In genomic region chr16:66408181-66409048, GRCh38 we compare ENCODE assay signal across 8 cellular contexts. TPM values are rescaled to one million over a fixed set of nuclear protein-coding genes. Genes with fewer than 3 reads are reported as not detected.
DNase-seq lines count a peak whose midpoint lies in the region; ATAC-seq and TF ChIP-seq lines count a peak whose summit lies in the region.

No MANE protein-coding gene starts in this region.

- H3K4me3 Mint-ChIP-seq in CD4-positive, alpha-beta memory T cell, result peak overlapping the region; percentile 88 to 98 (median 92)
- H3K4me3 Mint-ChIP-seq in activated CD8-positive, alpha-beta memory T cell treated with anti-CD3 and anti-CD28 coated beads, Interleukin-2, amount 10 ng/mL, durations not matched to agents 7 days and 5 days, result peak overlapping the region; percentile 66

- CTCF ChIA-PET in CD4-positive, alpha-beta memory T cell (lab: Charles Lee; ENCODE audit: partially characterized antibody), result interaction anchor here (0.8 to 8.1 kb wide), 15 partner anchors 10 to 459 kb away, joined by 3 to 83 read pairs (median 7); partner anchors contain the start of genes CMTM3 and NAE1
- CTCF ChIA-PET in activated CD8-positive, alpha-beta memory T cell treated with anti-CD3 and anti-CD28 coated beads, Interleukin-2, amount 10 ng/mL, durations not matched to agents 7 days and 5 days (lab: Charles Lee), result interaction anchor here (0.6 to 8.7 kb wide), 14 partner anchors 54 to 464 kb away, joined by 3 to 209 read pairs (median 6); partner anchors contain the start of genes CKLF and DYNC1LI2

- peak overlapping the region; percentile 8 to 46 for H3K4me3 ChIP-seq in CD4-positive, alpha-beta memory T cell (ENCODE audit: low read length in 2 of 2)
- no peak overlapping the region for H3K4me3 ChIP-seq in Karpas-422 (ENCODE audit: low read length)
- no peak overlapping the region for H3K4me3 ChIP-seq in uterus

- no peak overlapping the region for H2AFZ ChIP-seq in Karpas-422 (ENCODE audit: low read length)

- peak overlapping the region; percentile 76 to 98 (median 94) for H3K27ac Mint-ChIP-seq in CD4-positive, alpha-beta memory T cell
- peak overlapping the region; percentile 85 for H3K27ac Mint-ChIP-seq in activated CD8-positive, alpha-beta memory T cell treated with anti-CD3 and anti-CD28 coated beads, Interleukin-2, amount 10 ng/mL, durations not matched to agents 7 days and 5 days

- no peak for TF ChIP-seq CTCF in uterus (IDR thresholded peaks at IDR 0.05)

- peak overlapping the region; percentile 43 for H3K27ac ChIP-seq in CD4-positive, alpha-beta memory T cell (ENCODE audit: low read depth, low read length)
- H3K27ac ChIP-seq in Karpas-422 (ENCODE audit: low read length) (no peak overlapping the region), uterus (no peak overlapping the region)

- no peaks in the 10 kb centered on the region for H3K79me2 ChIP-seq in Karpas-422 (ENCODE audit: low read length)

- H3K4me1 ChIP-seq in CD4-positive, alpha-beta memory T cell (ENCODE audit: insufficient read depth, low read length), result peaks cover 32% of the 10 kb centered on the region
- H3K4me1 ChIP-seq in Karpas-422 (ENCODE audit: low read length) (peaks cover 3% of the 10 kb centered on the region; the same call in 1 of the 2 replicates), uterus (peaks cover 0 to 5% of the 10 kb centered on the region in 2 donors)

- no peak overlapping the region for H3K4me2 ChIP-seq in Karpas-422 (ENCODE audit: low read depth, low read length, poor library complexity, severe bottlenecking)

- peaks cover 20 to 26% of the 10 kb centered on the region in 2 donors for H3K36me3 Mint-ChIP-seq in CD4-positive, alpha-beta memory T cell
- H3K36me3 Mint-ChIP-seq in activated CD8-positive, alpha-beta memory T cell treated with anti-CD3 and anti-CD28 coated beads, Interleukin-2, amount 10 ng/mL, durations not matched to agents 7 days and 5 days, result peaks cover 8% of the 10 kb centered on the region

- H4K20me1 ChIP-seq in Karpas-422 (ENCODE audit: insufficient read depth, low read depth, low read length), result no peaks in the 10 kb centered on the region

- H3K9me3 Mint-ChIP-seq in CD4-positive, alpha-beta memory T cell, result peaks cover 0 to 14% (median 4%) of the 10 kb centered on the region in 8 donors
- H3K9me3 Mint-ChIP-seq in activated CD8-positive, alpha-beta memory T cell treated with anti-CD3 and anti-CD28 coated beads, Interleukin-2, amount 10 ng/mL, durations not matched to agents 7 days and 5 days (ENCODE audit: low read depth), result peaks cover 5% of the 10 kb centered on the region

- no peaks in the 10 kb centered on the region for H3K9me2 ChIP-seq in Karpas-422 (replicated peaks; ENCODE audit: insufficient read depth, low read length)

- POLR2A ChIA-PET in CD4-positive, alpha-beta memory T cell (lab: Charles Lee; ENCODE audit: partially characterized antibody), result interaction anchor here (0.5 to 5.1 kb wide), 13 partner anchors 19 to 472 kb away, joined by 3 to 40 read pairs (median 4); partner anchors contain the start of genes CKLF, CMTM3, DYNC1LI2 and PDP2

- peaks cover 4% of the 10 kb centered on the region for H3K36me3 ChIP-seq in CD4-positive, alpha-beta memory T cell (ENCODE audit: insufficient read depth, low read length)
- H3K36me3 ChIP-seq in Karpas-422 (ENCODE audit: insufficient read depth, low read length) (no peaks in the 10 kb centered on the region), uterus (no peaks in the 10 kb centered on the region)

- TF ChIP-seq POLR2A in uterus (IDR thresholded peaks at IDR 0.05), result no peak

- no peaks in the 10 kb centered on the region for H3K27me3 ChIP-seq in CD4-positive, alpha-beta memory T cell (ENCODE audit: insufficient read depth, low read length)
- H3K27me3 ChIP-seq in Karpas-422 (ENCODE audit: low read length) (0 out of 2 replicates have a peak, but pooled peaks cover 2% of the 10 kb centered on the region), uterus (peaks cover 0 to 5% of the 10 kb centered on the region in 2 donors)

- peaks cover 6% of the 10 kb centered on the region in 2 donors for H3K27me3 Mint-ChIP-seq in CD4-positive, alpha-beta memory T cell
- peaks cover 14% of the 10 kb centered on the region for H3K27me3 Mint-ChIP-seq in activated CD8-positive, alpha-beta memory T cell treated with anti-CD3 and anti-CD28 coated beads, Interleukin-2, amount 10 ng/mL, durations not matched to agents 7 days and 5 days

- ATAC-seq in activated CD8-positive, alpha-beta memory T cell treated with anti-CD3 and anti-CD28 coated beads, Interleukin-2, amount 10 ng/mL, durations not matched to agents 7 days and 5 days, result peak; percentile 25
- ATAC-seq in sciatic nerve (peak; percentile 30), HG03342 (IDR thresholded peaks at IDR 0.05; ENCODE audit: unreplicated experiment) (no peak)

- H3K9me3 ChIP-seq in CD4-positive, alpha-beta memory T cell (ENCODE audit: control insufficient read depth in 1 of 2, low read length in 2 of 2), result no peaks in the 10 kb centered on the region
- H3K9me3 ChIP-seq in Karpas-422 (ENCODE audit: low read length), result no peaks in the 10 kb centered on the region
- H3K9me3 ChIP-seq in uterus, result no peaks in the 10 kb centered on the region

- H3K9ac ChIP-seq in Karpas-422 (ENCODE audit: low read length), result no peak overlapping the region

- DNase-seq in CD4-positive, alpha-beta memory T cell, result peak; percentile 44 to 59 (median 56)
- DNase-seq in Karpas-422 (peak; percentile 43), foreskin melanocyte (peak; percentile 81), sciatic nerve (ENCODE audit: low spot score) (no peak), middle frontal gyrus (ENCODE audit: extremely low spot score, low spot score) (no peak), uterus (no peak)
- DNase-seq in activated CD8-positive, alpha-beta memory T cell treated with anti-CD3 and anti-CD28 coated beads, Interleukin-2, amount 10 ng/mL, durations not matched to agents 7 days and 5 days, result peak; percentile 40

- peaks cover 17 to 37% (median 28%) of the 10 kb centered on the region in 4 donors for H3K4me1 Mint-ChIP-seq in CD4-positive, alpha-beta memory T cell
- H3K4me1 Mint-ChIP-seq in activated CD8-positive, alpha-beta memory T cell treated with anti-CD3 and anti-CD28 coated beads, Interleukin-2, amount 10 ng/mL, durations not matched to agents 7 days and 5 days, result peaks cover 23% of the 10 kb centered on the region

- intact Hi-C loops in CD4-positive, alpha-beta memory T cell (cut with micrococcal nuclease), result loop anchor here (1.0 to 2.0 kb wide), 2 partner anchors 70 to 144 kb away; partner anchors contain the start of gene CKLF
- intact Hi-C loops in sciatic nerve (cut with DNase I) (loop anchor here (5.0 kb wide), 1 partner anchor 194 kb away; the partner anchor contains the start of gene CMTM3), uterus (cut with DNase I; ENCODE audit: low total_unique reads) (loop anchor here (5.0 to 10.0 kb wide), 2 partner anchors 74 to 196 kb away; partner anchors contain the start of gene CMTM3)

RNA-seq across cellular contexts. Expression of gene BEAN1, which starts 18.7 kb away (rescaled TPM):
- total RNA-seq in CD4-positive, alpha-beta memory T cell, result not detected
- under 1 TPM in 1 of 2 donors, not detected in 1; 0.23 TPM for polyA plus RNA-seq in CD4-positive, alpha-beta memory T cell
- total RNA-seq in Karpas-422 (2014; rRNA removed; shearing (Covaris generic); ENCODE audit: low replicate concordance), result not detected in 2 replicates
- not detected for total RNA-seq in activated CD8-positive, alpha-beta memory T cell treated with anti-CD3 and anti-CD28 coated beads, Interleukin-2, amount 10 ng/mL, durations not matched to agents 7 days and 5 days
- total RNA-seq in sciatic nerve (1.8 TPM), uterus (1 to 10 TPM in 1 of 4 donors, under 1 TPM in 1, not detected in 2; 0.52 to 3.9 TPM)

RNA-seq across cellular contexts. Expression of gene CDH5, which starts 41.9 kb away (rescaled TPM):
- not detected for total RNA-seq in CD4-positive, alpha-beta memory T cell
- not detected for polyA plus RNA-seq in CD4-positive, alpha-beta memory T cell
- total RNA-seq in Karpas-422 (2014; rRNA removed; shearing (Covaris generic); ENCODE audit: low replicate concordance), result not detected in 2 replicates
- total RNA-seq in activated CD8-positive, alpha-beta memory T cell treated with anti-CD3 and anti-CD28 coated beads, Interleukin-2, amount 10 ng/mL, durations not matched to agents 7 days and 5 days, result not detected
- total RNA-seq in sciatic nerve (108 TPM), uterus (100 to 1,000 TPM in 1 of 4 donors, 10 to 100 TPM in 3; 31.2 to 126 (median 70.6) TPM)

Comparison
In these comparisons a context has a peak if more than half of its experiments do, and no peak if none do; other contexts are left out.
1. DNase-seq: peak in CD4-positive, alpha-beta memory T cell (5 of 5), Karpas-422 (single experiment), activated CD8-positive, alpha-beta memory T cell treated with anti-CD3 and anti-CD28 coated beads, Interleukin-2, amount 10 ng/mL, durations not matched to agents 7 days and 5 days (single experiment) and foreskin melanocyte (single experiment); none in sciatic nerve (single experiment), middle frontal gyrus (single experiment) and uterus (0 of 2).
2. H3K4me3 ChIP-seq: peak in CD4-positive, alpha-beta memory T cell (2 of 2); none in Karpas-422 (single experiment) and uterus (0 of 2).
3. RNA of gene CDH5, which starts 41.9 kb away (total RNA-seq): 108 TPM in sciatic nerve (single experiment) and 31.2 to 126 TPM in uterus; not detected in CD4-positive, alpha-beta memory T cell, not detected in Karpas-422 and not detected in activated CD8-positive, alpha-beta memory T cell treated with anti-CD3 and anti-CD28 coated beads, Interleukin-2, amount 10 ng/mL, durations not matched to agents 7 days and 5 days; every median in the first group is over 10 times any median in the second.